In the genomic region with DNA sequence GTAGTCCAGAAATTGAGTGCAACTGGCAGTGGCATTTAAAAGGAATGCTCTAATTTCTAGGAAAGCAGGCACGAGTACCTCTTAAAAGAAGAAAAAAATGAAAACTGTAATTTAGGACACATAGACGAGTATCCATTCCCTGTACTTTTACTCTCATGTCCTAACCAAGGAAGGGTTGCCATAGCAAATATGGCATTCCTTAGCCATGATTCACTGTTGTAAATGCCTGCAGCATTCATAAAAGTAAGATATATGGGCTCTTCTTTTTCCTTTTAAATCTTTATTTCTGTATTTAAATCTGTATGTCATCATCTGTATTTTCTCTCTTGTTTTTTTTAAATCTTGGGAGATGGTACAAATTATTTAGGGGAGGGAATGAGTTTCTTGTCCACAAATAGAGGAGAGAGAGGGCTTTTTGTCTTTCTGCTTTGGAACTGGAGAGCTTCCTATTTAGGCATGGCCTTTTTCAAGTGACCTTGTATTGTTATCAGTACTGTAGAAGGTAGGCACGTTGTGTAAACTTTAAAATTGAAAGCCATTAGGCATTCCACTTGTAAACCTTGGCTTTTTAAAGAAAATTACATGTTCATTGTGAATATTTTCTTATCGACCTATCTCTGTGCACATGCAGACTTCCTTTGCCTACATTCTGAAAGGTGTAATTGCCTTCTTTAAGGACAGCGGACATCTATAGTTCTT, we compare ENCODE assay signal across 7 cellular contexts. TPM values are rescaled to one million over a fixed set of nuclear protein-coding genes. Genes with fewer than 3 reads are reported as not detected.
DNase-seq lines count a peak whose midpoint lies in the region; ATAC-seq, FAIRE-seq and TF ChIP-seq lines count a peak whose summit lies in the region.

No MANE protein-coding gene starts in this region.

- H3K9ac ChIP-seq in keratinocyte (ENCODE audit: control insufficient read depth, extremely low read depth, insufficient read depth, low read length) = peak overlapping the region; percentile 56

- peaks cover 6 to 40% of the 10 kb centered on the region in 2 donors for H3K4me1 ChIP-seq in ascending aorta
- peaks cover 42% of the 10 kb centered on the region for H3K4me1 ChIP-seq in keratinocyte (ENCODE audit: control insufficient read depth, extremely low read depth, insufficient read depth, low read length)
- peaks cover 33 to 57% of the 10 kb centered on the region in 2 donors for H3K4me1 ChIP-seq in thoracic aorta (ENCODE audit: control insufficient read depth in 1 of 2, low read depth in 2 of 2)

- no peak for TF ChIP-seq CTCF in ascending aorta (IDR thresholded peaks at IDR 0.05)
- no peak for TF ChIP-seq CTCF in keratinocyte (optimal IDR thresholded peaks at IDR 0.05 in 1 of 3, IDR thresholded peaks at IDR 0.05 in 1 of 3, conservative IDR thresholded peaks at IDR 0.05 in 1 of 3; ENCODE audit: extremely low read depth in 1 of 3, insufficient read depth in 2 of 3, low read length in 3 of 3)
- TF ChIP-seq CTCF in thoracic aorta (IDR thresholded peaks at IDR 0.05) = no peak

- H3K4me3 ChIP-seq in ascending aorta (peak overlapping the region; percentile 2 to 23), keratinocyte (ENCODE audit: control insufficient read depth in 2 of 3, extremely low read depth in 1 of 3, insufficient read depth in 2 of 3, low read depth in 1 of 3, low read length in 3 of 3) (peak overlapping the region in 2 of 3 experiments; percentile 53 to 60), thoracic aorta (no peak overlapping the region)

- no peaks in the 10 kb centered on the region for H4K20me1 ChIP-seq in keratinocyte (ENCODE audit: control insufficient read depth, extremely low read depth, insufficient read depth, low read length)

- H3K9me3 ChIP-seq in ascending aorta = no peaks in the 10 kb centered on the region
- no peaks in the 10 kb centered on the region for H3K9me3 ChIP-seq in keratinocyte (ENCODE audit: control insufficient read depth, low read depth, low read length)
- H3K9me3 ChIP-seq in thoracic aorta = no peaks in the 10 kb centered on the region

- H3K27ac ChIP-seq in ascending aorta (peak overlapping the region; percentile 61), keratinocyte (ENCODE audit: control insufficient read depth, insufficient read depth, low read length) (peak overlapping the region; percentile 92), thoracic aorta (peak overlapping the region; percentile 57 to 61)

- dilution Hi-C loops in keratinocyte (cut with MboI; ENCODE audit: extremely low pct_ligation_motif_present, low sequenced_read_pairs) = no loop called here

- no peak for FAIRE-seq in keratinocyte (lab: Jason Lieb, UNC)

- no peaks in the 10 kb centered on the region for H3K27me3 ChIP-seq in ascending aorta
- H3K27me3 ChIP-seq in keratinocyte (ENCODE audit: control insufficient read depth, extremely low read depth, insufficient read depth, low read length) = no peaks in the 10 kb centered on the region
- no peaks in the 10 kb centered on the region for H3K27me3 ChIP-seq in thoracic aorta (replicated peaks; ENCODE audit: insufficient read depth)

- peaks cover 3% of the 10 kb centered on the region for H3K9me1 ChIP-seq in keratinocyte (ENCODE audit: control insufficient read depth, extremely low read depth, insufficient read depth, low read length)

- intact Hi-C loops in ascending aorta (cut with DNase I) = loop anchor here (2.0 kb wide), 1 partner anchor 50 kb away; the partner anchor contains the start of gene TENT4B

- no peaks in the 10 kb centered on the region for H3K36me3 ChIP-seq in ascending aorta
- no peaks in the 10 kb centered on the region for H3K36me3 ChIP-seq in keratinocyte (ENCODE audit: control insufficient read depth in 2 of 2, extremely low read depth in 1 of 2, insufficient read depth in 2 of 2, low read length in 2 of 2)
- H3K36me3 ChIP-seq in thoracic aorta = no peaks in the 10 kb centered on the region

- no peak overlapping the region for H2AFZ ChIP-seq in keratinocyte (ENCODE audit: control insufficient read depth, low read length)

- peaks cover 81% of the 10 kb centered on the region for H3K79me2 ChIP-seq in keratinocyte (ENCODE audit: control insufficient read depth, insufficient read depth, low read length)

- peak overlapping the region; percentile 92 for H3K4me2 ChIP-seq in keratinocyte (ENCODE audit: control insufficient read depth, extremely low read depth, insufficient read depth, low read depth, low read length)

- ATAC-seq in thoracic aorta (ENCODE audit: insufficient number of reproducible peaks, low FRiP score, low read depth) = peak; percentile 54

- DNase-seq in HS-5 (ENCODE audit: low read depth) (peak; percentile 61), ascending aorta (ENCODE audit: low spot score in 2 of 2) (no peak), keratinocyte (ENCODE audit: low read depth, low spot score) (no peak), thoracic aorta (ENCODE audit: low spot score) (no peak), NCI-H748 treated with DMSO at 0.1 percent for 48 hours (lab: John Stamatoyannopoulos, UW) (no peak), anterior cingulate cortex (lab: John Stamatoyannopoulos, UW) (no peak)
- no peak for DNase-seq in stimulated activated CD4-positive, alpha-beta T cell treated with anti-CD3 and anti-CD28 coated beads, Interleukin-4, amount 100 ng/mL, for 24 hours

RNA-seq across cellular contexts. Expression of gene TENT4B, which starts 50.0 kb away (rescaled TPM):
- 38.1 TPM for total RNA-seq in ascending aorta
- 9.5 to 14.8 TPM (median 11.3 TPM) in 3 replicates for polyA plus RNA-seq in keratinocyte
- 13.2 TPM for polyA plus RNA-seq in keratinocyte (2011; ENCODE audit: low read depth)
- polyA plus RNA-seq in keratinocyte (2011; cell fraction: cytosol; rRNA removed) = 6.0 and 12.5 TPM in 2 replicates
- polyA plus RNA-seq in keratinocyte (2011; cell fraction: nucleus; rRNA removed) = 12.4 and 15.8 TPM in 2 replicates
- polyA plus RNA-seq in keratinocyte (2012; ENCODE audit: low replicate concordance) = 8.1 and 8.2 TPM in 2 replicates
- 7.1 to 23.4 TPM (median 9.2 TPM) in 3 replicates for polyA minus RNA-seq in keratinocyte
- 11.9 TPM for polyA minus RNA-seq in keratinocyte (2011; cell fraction: cytosol; rRNA and poly(A)+ RNA removed)
- 11.7 and 19.9 TPM in 2 replicates for polyA minus RNA-seq in keratinocyte (2011; cell fraction: nucleus; rRNA and poly(A)+ RNA removed)
- 10 to 100 TPM; 15.0 to 15.9 TPM for total RNA-seq in thoracic aorta
